ENCODE assay signal across 10 cellular contexts in genomic region chr5:150236313-150236712, GRCh38. TPM values are rescaled to one million over a fixed set of nuclear protein-coding genes. Genes with fewer than 3 reads are reported as not detected.
"Had no signal": no experiment of that assay in that cellular context is flagged by ENCODE, and none has a peak within 500 bp of the region (broad histone marks: within the 10 kb centered on the region; RNA-seq: fewer than 3 reads in every experiment).

No MANE protein-coding gene starts in this region.

- H3K27me3 Mint-ChIP-seq: IgD-negative memory B cell had no signal

- H3K4me3 Mint-ChIP-seq: IgD-negative memory B cell had no signal

- ATAC-seq: HepG2 had no signal

- H3K4me2 ChIP-seq: KMS-11 had no signal

- H3K9me3 Mint-ChIP-seq: IgD-negative memory B cell had no signal

- DNase-seq: IMR-90, KBM-7, KG1 had no signal

- H3K9ac ChIP-seq: KMS-11 had no signal

- FAIRE-seq: HepG2, HTR-8/SVneo had no signal

- H3K36me3 Mint-ChIP-seq: IgD-negative memory B cell had no signal

- H3K27ac Mint-ChIP-seq: IgD-negative memory B cell had no signal

- H3K27ac ChIP-seq: HL-60, KMS-11 had no signal

RNA-seq across cellular contexts. Expression of gene SLC6A7, which starts 46.5 kb away (rescaled TPM):
- total RNA-seq: HepG2, HT1080 had no signal
- polyA plus RNA-seq: HepG2, IgD-negative memory B cell, IMR-90 had no signal

RNA-seq across cellular contexts. Expression of gene CAMK2A, which starts 53.3 kb away (rescaled TPM):
- total RNA-seq: HT-29, HT1080 had no signal
- polyA plus RNA-seq: HepG2, IgD-negative memory B cell had no signal
